Comparison of ENCODE assay signal across 17 cellular contexts in genomic region chr6:76633259-76633658, GRCh38.
DNase-seq lines count a peak whose midpoint lies in the region; ATAC-seq, FAIRE-seq and TF ChIP-seq lines count a peak whose summit lies in the region.
"Had no signal": no experiment of that assay in that cellular context is flagged by ENCODE, and none has a peak within 500 bp of the region (broad histone marks: within the 10 kb centered on the region; RNA-seq: fewer than 3 reads in every experiment).

No MANE protein-coding gene starts in this region.

- CTCF ChIA-PET in HepG2 (lab: Yijun Ruan, JAX; ENCODE audit: low intra/inter-chr PET ratio, low total read pairs) = no interaction called here
- CTCF ChIA-PET in GM12878 (lab: Yijun Ruan, JAX) = no interaction called here

- H3K79me2 ChIP-seq in HepG2 (ENCODE audit: insufficient read depth, low read length) (no peaks in the 10 kb centered on the region), GM12878 (ENCODE audit: control insufficient read depth, insufficient read depth, low read length) (no peaks in the 10 kb centered on the region)

- H3K4me1 ChIP-seq in HepG2 (ENCODE audit: insufficient read depth, low read length) (no peaks in the 10 kb centered on the region), right lobe of liver (no peaks in the 10 kb centered on the region), GM12878 (ENCODE audit: control insufficient read depth, insufficient read depth, low read length) (no peaks in the 10 kb centered on the region), pancreas (peaks cover 0 to 6% (median 2%) of the 10 kb centered on the region in 3 donors)
- H3K4me1 ChIP-seq: gastrocnemius medialis had no signal

- H3K9me3 ChIP-seq in HepG2 (ENCODE audit: low read length) = no peaks in the 10 kb centered on the region
- no peaks in the 10 kb centered on the region for H3K9me3 ChIP-seq in right lobe of liver
- no peaks in the 10 kb centered on the region for H3K9me3 ChIP-seq in GM12878 (replicated peaks; ENCODE audit: control insufficient read depth, insufficient read depth, low read length)
- H3K9me3 ChIP-seq in pancreas = no peaks in the 10 kb centered on the region
- H3K9me3 ChIP-seq: gastrocnemius medialis had no signal

- intact Hi-C loops in HepG2 (cut with micrococcal nuclease; ENCODE audit: unreplicated experiment) = no loop called here
- intact Hi-C loops in right lobe of liver (cut with DNase I) = no loop called here
- intact Hi-C loops in GM12878 (cut with micrococcal nuclease; ENCODE audit: unreplicated experiment) = loop anchor here (10.0 kb wide), 1 partner anchor 698 kb away; no protein-coding TSS in a partner anchor
- intact Hi-C loops in pancreas (cut with DNase I) = no loop called here

- H3K4me3 ChIP-seq in HepG2 (replicated peaks in 1 of 3; ENCODE audit: insufficient read depth in 1 of 3, low read depth in 2 of 3, low read length in 3 of 3) (no peak overlapping the region), right lobe of liver (no peak overlapping the region), GM12878 (no peak overlapping the region), pancreas (no peak overlapping the region)
- H3K4me3 ChIP-seq: gastrocnemius medialis had no signal

- H4K20me1 ChIP-seq in HepG2 (ENCODE audit: insufficient read depth, low read length) (no peaks in the 10 kb centered on the region), GM12878 (ENCODE audit: control insufficient read depth, insufficient read depth) (no peaks in the 10 kb centered on the region)

- H3K27me3 ChIP-seq in HepG2 (ENCODE audit: control insufficient read depth in 1 of 2, insufficient read depth in 2 of 2, low read length in 2 of 2) (no peaks in the 10 kb centered on the region), right lobe of liver (no peaks in the 10 kb centered on the region), GM12878 (replicated peaks in 1 of 2; ENCODE audit: control insufficient read depth in 2 of 2, insufficient read depth in 2 of 2, low read length in 1 of 2) (no peaks in the 10 kb centered on the region), pancreas (no peaks in the 10 kb centered on the region)
- H3K27me3 ChIP-seq: gastrocnemius medialis had no signal

- POLR2A ChIA-PET in HepG2 (lab: Yijun Ruan, JAX) = no interaction called here
- POLR2A ChIA-PET in GM12878 (lab: Charles Lee) = no interaction called here

- TF ChIP-seq RAD21 in HepG2 (CRISPR knock-in tag; IDR thresholded peaks at IDR 0.05) (no peak), GM12878 (IDR thresholded peaks at IDR 0.05; ENCODE audit: insufficient read depth, low read depth, low read length) (no peak)

- no peak overlapping the region for H2AFZ ChIP-seq in HepG2 (ENCODE audit: low read length)
- no peak overlapping the region for H2AFZ ChIP-seq in GM12878 (ENCODE audit: control insufficient read depth, low read depth, low read length)

- TF ChIP-seq EP300 in HepG2 (IDR thresholded peaks at IDR 0.05; ENCODE audit: low read depth in 2 of 2, low read length in 2 of 2) = no peak
- no peak for TF ChIP-seq EP300 in HepG2 (CRISPR knock-in tag; IDR thresholded peaks at IDR 0.05; ENCODE audit: borderline replicate concordance)
- no peak for TF ChIP-seq EP300 in GM12878 (IDR thresholded peaks at IDR 0.05; ENCODE audit: borderline replicate concordance in 1 of 2, control insufficient read depth in 1 of 2, low read depth in 2 of 2, low read length in 2 of 2)

- ATAC-seq in HepG2 (peak; percentile 85), right lobe of liver (no peak), GM12878 (peak; percentile 71), pancreas (no peak)
- ATAC-seq: gastrocnemius medialis, right cardiac atrium had no signal

- FAIRE-seq in HepG2 (lab: Jason Lieb, UNC) (no peak), GM12878 (lab: Jason Lieb, UNC) (no peak), H54 (lab: Jason Lieb, UNC) (no peak), pancreas (lab: Jason Lieb, UNC) (no peak)

- TF ChIP-seq CTCF in HepG2 (CRISPR knock-in tag; IDR thresholded peaks at IDR 0.05) (no peak), right lobe of liver (IDR thresholded peaks at IDR 0.05) (no peak), GM12878 (IDR thresholded peaks at IDR 0.05 in 2 of 3, conservative IDR thresholded peaks at IDR 0.05 in 1 of 3; ENCODE audit: control insufficient read depth in 2 of 3, extremely low read depth in 1 of 3, insufficient read depth in 1 of 3, low read depth in 3 of 3, low read length in 3 of 3) (no peak), pancreas (IDR thresholded peaks at IDR 0.05) (no peak)

- H3K4me2 ChIP-seq in HepG2 (ENCODE audit: low read depth, low read length) = no peak overlapping the region
- no peak overlapping the region for H3K4me2 ChIP-seq in GM12878 (ENCODE audit: control insufficient read depth, insufficient read depth)

- H3K27ac ChIP-seq in HepG2 (ENCODE audit: extremely low read length, insufficient read depth, low read length) (no peak overlapping the region), right lobe of liver (no peak overlapping the region), GM12878 (ENCODE audit: control insufficient read depth, insufficient read depth) (no peak overlapping the region), pancreas (no peak overlapping the region)
- H3K27ac ChIP-seq: gastrocnemius medialis had no signal

- in situ Hi-C loops in HepG2 (cut with HindIII; ENCODE audit: extremely low pct_ligation_motif_present, low pct_unique_long_range_greater_than_20kb) (no loop called here), GM12878 (cut with MboI) (no loop called here)

- TF ChIP-seq POLR2A in HepG2 (IDR thresholded peaks at IDR 0.05; ENCODE audit: insufficient read depth in 1 of 2, low read depth in 2 of 2, low read length in 2 of 2) (no peak), right lobe of liver (IDR thresholded peaks at IDR 0.05) (no peak), GM12878 (IDR thresholded peaks at IDR 0.05; ENCODE audit: low read depth, low read length) (no peak), H54 (IDR thresholded peaks at IDR 0.05; ENCODE audit: low read depth, low read length) (no peak)

- no peaks in the 10 kb centered on the region for H3K36me3 ChIP-seq in HepG2 (replicated peaks in 1 of 2; ENCODE audit: control insufficient read depth in 1 of 2, insufficient read depth in 2 of 2, low read length in 2 of 2)
- H3K36me3 ChIP-seq in right lobe of liver = no peaks in the 10 kb centered on the region
- no peaks in the 10 kb centered on the region for H3K36me3 ChIP-seq in GM12878 (ENCODE audit: control insufficient read depth in 2 of 2, insufficient read depth in 2 of 2, low read length in 1 of 2)
- H3K36me3 ChIP-seq in pancreas = no peaks in the 10 kb centered on the region
- H3K36me3 ChIP-seq: gastrocnemius medialis had no signal

- RAD21 ChIA-PET in GM12878 (lab: Charles Lee; ENCODE audit: unreplicated experiment) = no interaction called here

- DNase-seq in HepG2 (ENCODE audit: low spot score) (no peak), right lobe of liver (no peak), NCI-H146 treated with DMSO at 0.1 percent for 48 hours (lab: John Stamatoyannopoulos, UW; ENCODE audit: unreplicated experiment) (peak; percentile 69), GM12878 (ENCODE audit: low read depth, low spot score) (no peak), H54 (ENCODE audit: insufficient read length, low spot score) (no peak), COR-L47 (lab: John Stamatoyannopoulos, UW) (no peak), HPDE6-E6E7 (ENCODE audit: extremely low spot score) (no peak), pancreas (no peak)
- DNase-seq: activated CD8-positive, alpha-beta memory T cell treated with anti-CD3 and anti-CD28 coated beads for 24 hours; amniotic stem cell; gastrocnemius medialis; immature natural killer cell; Kasumi-1; NCI-H2081 treated with DMSO at 0.1 percent for 48 hours; nephron progenitor cell; right cardiac atrium; substantia nigra had no signal

- no TSS peak for BruUV-seq in HepG2 (replicated peaks; lab: Mats Ljungman, UMichigan)
- no TSS peak for BruUV-seq in GM12878 (replicated peaks; lab: Mats Ljungman, UMichigan)

- H3K9ac ChIP-seq in HepG2 (ENCODE audit: insufficient read depth, low read depth, low read length) (no peak overlapping the region), GM12878 (ENCODE audit: control insufficient read depth, insufficient read depth, low read length) (no peak overlapping the region)

- WGBS in HepG2 (ENCODE audit: low lambda C conversion rate) = 0% methylated on average over 5 of the region's 5 CpGs
- 48% methylated on average over 4 of the region's 5 CpGs for WGBS in right lobe of liver (ENCODE audit: insufficient coverage, low coverage, low lambda C conversion rate, missing lambda C conversion rate)
- 31% methylated on average over 5 of the region's 5 CpGs for WGBS in GM12878 (ENCODE audit: insufficient coverage, insufficient replicate concordance, low lambda C conversion rate, missing lambda C conversion rate)
- 72 to 78% methylated on average over 5 of the region's 5 CpGs for whole genome bisulfite sequencing in pancreas, 2 donors

- SMC1A ChIA-PET in GM12878 (lab: Charles Lee; ENCODE audit: uncharacterized antibody, unreplicated experiment) = no interaction called here

TF ChIP-seq in GM12878, 131 proteins besides CTCF, POLR2A, EP300 and RAD21 (continues in another document):
- TF ChIP-seq PAX8 (IDR thresholded peaks at IDR 0.05) (no peak), CHD2 (IDR thresholded peaks at IDR 0.05; ENCODE audit: borderline replicate concordance, low read depth, low read length) (no peak), TARDBP (IDR thresholded peaks at IDR 0.05; ENCODE audit: borderline replicate concordance) (no peak), HDAC2 (IDR thresholded peaks at IDR 0.05) (no peak), STAT1 (conservative IDR thresholded peaks at IDR 0.05) (no peak), NRF1 (conservative IDR thresholded peaks at IDR 0.05; ENCODE audit: low read depth, low read length) (no peak), RAD51 (IDR thresholded peaks at IDR 0.05) (no peak), E2F8 (IDR thresholded peaks at IDR 0.05; ENCODE audit: low read depth, partially characterized antibody) (no peak)

Comparison
In these comparisons a context has a peak if more than half of its experiments do, and no peak if none do; other contexts are left out.
1. ATAC-seq: peak in HepG2 (single experiment) and GM12878 (single experiment); none in right lobe of liver (0 of 4) and pancreas (0 of 4).